ENCODE assay signal across 38 cellular contexts in the genomic region with DNA sequence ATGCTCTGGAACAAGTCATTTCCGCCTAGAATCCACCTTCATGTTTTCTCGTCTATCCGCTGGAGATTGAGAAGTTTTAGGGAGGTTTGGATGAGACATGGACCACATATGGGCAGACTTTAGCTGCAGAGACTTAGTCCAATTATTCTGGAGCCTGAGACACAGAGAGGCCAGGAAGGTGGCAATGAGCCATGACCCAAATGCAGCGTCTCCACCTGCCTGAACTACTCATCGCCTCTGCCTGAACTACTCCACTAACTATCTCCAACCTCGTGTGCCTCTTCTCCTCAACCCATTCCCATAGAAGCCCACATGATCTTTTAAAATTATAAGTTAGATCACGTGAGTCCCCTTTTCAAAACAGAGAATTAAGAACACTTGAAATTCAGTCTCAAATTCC. TPM values are rescaled to one million over a fixed set of nuclear protein-coding genes. Genes with fewer than 3 reads are reported as not detected.
"Had no signal": no experiment of that assay in that cellular context is flagged by ENCODE, and none has a peak within 500 bp of the region (broad histone marks: within the 10 kb centered on the region; RNA-seq: fewer than 3 reads in every experiment).

No MANE protein-coding gene starts in this region.

- H3K36me3 ChIP-seq: Peyer's patch had no signal

- H3K9me3 ChIP-seq: MG63, Peyer's patch had no signal

- H3K9me3 Mint-ChIP-seq: activated B cell treated with CpG ODN at 0.5 μM for 24 hours; activated CD4-positive, alpha-beta memory T cell treated with anti-CD3 and anti-CD28 coated beads for 36 hours; activated naive CD8-positive, alpha-beta T cell treated with anti-CD3 and anti-CD28 coated beads for 36 hours; activated T-cell treated with anti-CD3 and anti-CD28 coated beads, Interleukin-2, amount 50 U/mL, for 72 hours; activated T-helper 17 cell treated with anti-CD3 and anti-CD28 coated beads, Interleukin-2, amount 50 U/mL, for 72 hours had no signal

- H3K4me1 Mint-ChIP-seq: activated naive CD8-positive, alpha-beta T cell treated with anti-CD3 and anti-CD28 coated beads for 36 hours; activated T-helper 17 cell treated with anti-CD3 and anti-CD28 coated beads, Interleukin-2, amount 50 U/mL, for 72 hours had no signal

- DNase-seq: activated B cell treated with CpG ODN at 0.5 μM for 24 hours; activated CD4-positive, alpha-beta memory T cell treated with anti-CD3 and anti-CD28 coated beads for 36 hours; activated CD4-positive, alpha-beta T cell treated with anti-CD3 and anti-CD28 coated beads for 4 hours; activated CD4-positive, alpha-beta T cell treated with anti-CD3 and anti-CD28 coated beads, Interleukin-2, amount 50 U/mL, for 1 hour; activated CD4-positive, CD25-positive, alpha-beta regulatory T cell treated with anti-CD3 and anti-CD28 coated beads, Interleukin-2, amount 50 U/mL, for 72 hours; activated effector memory CD4-positive, alpha-beta T cell treated with anti-CD3 and anti-CD28 coated beads, Interleukin-2, amount 50 U/mL, for 16 hours; activated naive CD4-positive, alpha-beta T cell; activated naive CD4-positive, alpha-beta T cell treated with anti-CD3 and anti-CD28 coated beads, Interleukin-2, amount 50 U/mL, for 16 hours; activated naive CD8-positive, alpha-beta T cell treated with anti-CD3 and anti-CD28 coated beads for 36 hours; activated T-cell treated with anti-CD3 and anti-CD28 coated beads, Interleukin-2, amount 50 U/mL, for 1 hour; activated T-cell treated with anti-CD3 and anti-CD28 coated beads, Interleukin-2, amount 50 U/mL, for 72 hours; amniotic stem cell; aorta; brain microvascular endothelial cell; central memory CD4-positive, alpha-beta T cell; Karpas-422; MG63; NCI-H1048; NCI-H1105 treated with DMSO at 0.1 percent for 48 hours; NCI-H1436; NCI-H1694; NCI-H1930; NCI-H2081 treated with DMSO at 0.1 percent for 48 hours; NCI-H2171; NCI-H510A; NCI-H526; NCI-H748 treated with DMSO at 0.1 percent for 48 hours; NK-92 treated with Interleukin-12 subunit alpha and Interleukin-12 subunit beta, amount 100 ng/mL, for 24 hours; PC-3; Peyer's patch; RPMI8226; SIG-M5; SW 1271; T-helper 1 cell; T-helper 2 cell; T-helper 9 cell had no signal

- H3K27me3 ChIP-seq: brain microvascular endothelial cell, MG63, Peyer's patch had no signal

- H3K4me3 ChIP-seq: MG63, Peyer's patch had no signal

- H3K36me3 Mint-ChIP-seq: activated CD4-positive, alpha-beta memory T cell treated with anti-CD3 and anti-CD28 coated beads for 36 hours; activated naive CD8-positive, alpha-beta T cell treated with anti-CD3 and anti-CD28 coated beads for 36 hours had no signal

- H3K27me3 Mint-ChIP-seq: activated B cell treated with CpG ODN at 0.5 μM for 24 hours; activated CD4-positive, alpha-beta memory T cell treated with anti-CD3 and anti-CD28 coated beads for 36 hours; activated naive CD8-positive, alpha-beta T cell treated with anti-CD3 and anti-CD28 coated beads for 36 hours had no signal

- H3K27ac Mint-ChIP-seq: activated B cell treated with CpG ODN at 0.5 μM for 24 hours; activated CD4-positive, alpha-beta memory T cell treated with anti-CD3 and anti-CD28 coated beads for 36 hours; activated naive CD8-positive, alpha-beta T cell treated with anti-CD3 and anti-CD28 coated beads for 36 hours; activated T-cell treated with anti-CD3 and anti-CD28 coated beads, Interleukin-2, amount 50 U/mL, for 72 hours; activated T-helper 17 cell treated with anti-CD3 and anti-CD28 coated beads, Interleukin-2, amount 50 U/mL, for 72 hours had no signal

- H3K4me3 Mint-ChIP-seq: activated B cell treated with CpG ODN at 0.5 μM for 24 hours; activated CD4-positive, alpha-beta memory T cell treated with anti-CD3 and anti-CD28 coated beads for 36 hours; activated naive CD8-positive, alpha-beta T cell treated with anti-CD3 and anti-CD28 coated beads for 36 hours; activated T-cell treated with anti-CD3 and anti-CD28 coated beads, Interleukin-2, amount 50 U/mL, for 72 hours; activated T-helper 17 cell treated with anti-CD3 and anti-CD28 coated beads, Interleukin-2, amount 50 U/mL, for 72 hours had no signal

- ATAC-seq: activated T-cell treated with anti-CD3 and anti-CD28 coated beads, Interleukin-2, amount 50 U/mL, for 72 hours; activated T-helper 17 cell treated with anti-CD3 and anti-CD28 coated beads, Interleukin-2, amount 50 U/mL, for 72 hours; PC-3 had no signal

RNA-seq across cellular contexts. Expression of a gene that starts 35.7 kb away (rescaled TPM):
- total RNA-seq: activated B cell treated with CpG ODN at 0.5 μM for 24 hours; activated T-helper 17 cell treated with anti-CD3 and anti-CD28 coated beads, Interleukin-2, amount 50 U/mL, for 72 hours; PC-3; Peyer's patch; SK-MEL-5 had no signal
